ENCODE assay signal across 16 cellular contexts in the genomic region with DNA sequence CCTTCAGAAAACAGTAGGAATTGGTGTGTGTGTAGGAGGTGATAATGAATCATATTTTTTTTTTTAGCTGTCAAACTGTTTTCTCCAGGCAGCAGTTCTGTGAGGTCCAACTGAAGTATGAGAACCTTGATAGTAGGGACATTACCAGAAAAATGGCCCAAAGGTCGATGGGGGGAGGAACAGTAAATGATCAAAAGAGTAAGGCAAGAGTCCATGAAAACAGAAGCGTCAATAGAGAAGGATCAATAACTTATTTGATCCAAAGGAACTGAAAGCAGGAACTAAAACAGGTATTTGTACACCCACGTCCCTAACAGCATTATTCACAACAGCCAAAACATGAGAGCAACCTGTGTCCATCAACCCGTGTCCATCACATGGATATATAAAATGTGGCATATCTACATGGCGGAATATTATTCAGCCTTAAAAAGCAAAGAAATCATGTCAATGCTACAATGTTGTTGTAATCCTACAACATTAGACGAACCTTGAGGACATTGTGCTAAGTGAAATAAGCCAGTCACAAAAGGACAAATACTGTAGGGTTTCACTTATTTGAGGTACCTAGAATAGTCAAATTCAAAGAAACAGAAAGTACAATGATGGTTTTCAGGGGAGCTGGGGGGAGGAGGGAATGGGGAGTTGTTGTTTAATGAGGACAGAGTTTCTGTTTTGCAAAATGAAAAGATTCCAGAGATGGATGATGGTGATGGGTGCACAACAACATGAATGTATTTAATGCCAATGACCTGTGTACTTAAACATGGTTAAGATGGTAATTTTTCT.
DNase-seq lines count a peak whose midpoint lies in the region; ATAC-seq, FAIRE-seq and TF ChIP-seq lines count a peak whose summit lies in the region.
"Had no signal": no experiment of that assay in that cellular context is flagged by ENCODE, and none has a peak within 500 bp of the region (broad histone marks: within the 10 kb centered on the region; RNA-seq: fewer than 3 reads in every experiment).

No MANE protein-coding gene starts in this region.

- no peaks in the 10 kb centered on the region for H3K27me3 ChIP-seq in naive thymus-derived CD4-positive, alpha-beta T cell (ENCODE audit: control insufficient read depth in 2 of 2, insufficient read depth in 2 of 2, low read length in 2 of 2)
- no peaks in the 10 kb centered on the region for H3K27me3 ChIP-seq in adrenal gland
- H3K27me3 ChIP-seq: neural progenitor cell, thyroid gland had no signal

- peaks cover 58% of the 10 kb centered on the region for H3K4me1 Mint-ChIP-seq in activated CD4-positive, alpha-beta memory T cell treated with anti-CD3 and anti-CD28 coated beads, Interleukin-2, amount 10 ng/mL, durations not matched to agents 7 days and 5 days
- peaks cover 42 to 62% (median 60%) of the 10 kb centered on the region in 7 donors for H3K4me1 Mint-ChIP-seq in naive thymus-derived CD4-positive, alpha-beta T cell

- DNase-seq in GM12865 (ENCODE audit: low read depth) (peak; percentile 50), H54 (ENCODE audit: insufficient read length, low spot score) (no peak), adrenal gland (no peak), CD1c-positive myeloid dendritic cell (ENCODE audit: extremely low spot score) (no peak), anterior cingulate cortex (lab: John Stamatoyannopoulos, UW) (no peak)
- DNase-seq in activated CD4-positive, alpha-beta memory T cell treated with anti-CD3 and anti-CD28 coated beads, Interleukin-2, amount 10 ng/mL, durations not matched to agents 7 days and 5 days: no peak
- peak in 4 of 9 donors; percentile 26 to 41 (median 30) for DNase-seq in naive thymus-derived CD4-positive, alpha-beta T cell
- DNase-seq in stimulated activated CD4-positive, alpha-beta T cell treated with anti-CD3 and anti-CD28 coated beads, Interleukin-2, amount 100 ng/mL, for 24 hours: no peak
- DNase-seq: cerebellar nuclear complex, COR-L47, hippocampal formation, left ventricle myocardium inferior, NCI-H2227 treated with DMSO at 0.1 percent for 48 hours, thyroid gland had no signal

- peak overlapping the region; percentile 62 for H3K4me3 Mint-ChIP-seq in activated CD4-positive, alpha-beta memory T cell treated with anti-CD3 and anti-CD28 coated beads, Interleukin-2, amount 10 ng/mL, durations not matched to agents 7 days and 5 days
- H3K4me3 Mint-ChIP-seq in naive thymus-derived CD4-positive, alpha-beta T cell: peak overlapping the region; percentile 42 to 72 (median 62)
- H3K4me3 Mint-ChIP-seq: neural progenitor cell had no signal

- no peak for TF ChIP-seq CTCF in GM12865 (IDR thresholded peaks at IDR 0.05; ENCODE audit: insufficient read depth, low read depth, low read length, missing control alignments)
- TF ChIP-seq CTCF in adrenal gland (IDR thresholded peaks at IDR 0.05): no peak

- no peaks in the 10 kb centered on the region for H3K9me3 Mint-ChIP-seq in activated CD4-positive, alpha-beta memory T cell treated with anti-CD3 and anti-CD28 coated beads, Interleukin-2, amount 10 ng/mL, durations not matched to agents 7 days and 5 days
- H3K9me3 Mint-ChIP-seq in naive thymus-derived CD4-positive, alpha-beta T cell: peaks cover 0 to 2% (median 0%) of the 10 kb centered on the region in 11 donors
- H3K9me3 Mint-ChIP-seq: neural progenitor cell had no signal

- CTCF ChIA-PET in activated CD4-positive, alpha-beta memory T cell treated with anti-CD3 and anti-CD28 coated beads, Interleukin-2, amount 10 ng/mL, durations not matched to agents 7 days and 5 days (lab: Charles Lee): interaction anchor here (1.4 to 8.2 kb wide), 8 partner anchors 8 to 92 kb away, joined by 4 to 64 read pairs (median 6); no protein-coding TSS in a partner anchor
- CTCF ChIA-PET in naive thymus-derived CD4-positive, alpha-beta T cell (lab: Charles Lee): interaction anchor here (0.7 to 2.1 kb wide), 3 partner anchors 8 to 1091 kb away, joined by 3 to 6 read pairs (median 5); no protein-coding TSS in a partner anchor

- H3K27ac ChIP-seq in naive thymus-derived CD4-positive, alpha-beta T cell (ENCODE audit: low read depth, low read length): peak overlapping the region; percentile 16
- H3K27ac ChIP-seq in adrenal gland: peak overlapping the region in 1 of 5 donors; percentile 24
- H3K27ac ChIP-seq: left ventricle myocardium inferior, neural progenitor cell, RWPE1, thyroid gland had no signal

- H3K4me3 ChIP-seq in GM12865 (ENCODE audit: low read depth, low read length): peak overlapping the region; percentile 15
- H3K4me3 ChIP-seq in naive thymus-derived CD4-positive, alpha-beta T cell (ENCODE audit: low read length): peak overlapping the region; percentile 7
- H3K4me3 ChIP-seq in adrenal gland: no peak overlapping the region
- H3K4me3 ChIP-seq: left ventricle myocardium inferior, neural progenitor cell, thyroid gland had no signal

- peaks cover 54% of the 10 kb centered on the region for H3K36me3 Mint-ChIP-seq in activated CD4-positive, alpha-beta memory T cell treated with anti-CD3 and anti-CD28 coated beads, Interleukin-2, amount 10 ng/mL, durations not matched to agents 7 days and 5 days (ENCODE audit: low read depth)
- peaks cover 0 to 20% (median 7%) of the 10 kb centered on the region in 5 donors for H3K36me3 Mint-ChIP-seq in naive thymus-derived CD4-positive, alpha-beta T cell
- H3K36me3 Mint-ChIP-seq: neural progenitor cell had no signal

- H3K27me3 Mint-ChIP-seq in activated CD4-positive, alpha-beta memory T cell treated with anti-CD3 and anti-CD28 coated beads, Interleukin-2, amount 10 ng/mL, durations not matched to agents 7 days and 5 days: no peaks in the 10 kb centered on the region
- H3K27me3 Mint-ChIP-seq in naive thymus-derived CD4-positive, alpha-beta T cell: no peaks in the 10 kb centered on the region

- H3K4me1 ChIP-seq in naive thymus-derived CD4-positive, alpha-beta T cell (ENCODE audit: control insufficient read depth in 2 of 2, insufficient read depth in 2 of 2, low read length in 2 of 2): peaks cover 49 to 84% of the 10 kb centered on the region in 2 donors
- H3K4me1 ChIP-seq in adrenal gland (replicated peaks in 1 of 2): peaks cover 25 to 51% of the 10 kb centered on the region in 2 donors
- H3K4me1 ChIP-seq: neural progenitor cell had no signal

- FAIRE-seq in H54 (lab: Jason Lieb, UNC): peak; percentile 15

- peak overlapping the region; percentile 79 for H3K27ac Mint-ChIP-seq in activated CD4-positive, alpha-beta memory T cell treated with anti-CD3 and anti-CD28 coated beads, Interleukin-2, amount 10 ng/mL, durations not matched to agents 7 days and 5 days
- peak overlapping the region in 8 of 9 donors; percentile 49 to 95 (median 74) for H3K27ac Mint-ChIP-seq in naive thymus-derived CD4-positive, alpha-beta T cell
- H3K27ac Mint-ChIP-seq: neural progenitor cell had no signal

- H3K9me3 ChIP-seq in naive thymus-derived CD4-positive, alpha-beta T cell (ENCODE audit: control insufficient read depth in 2 of 3, low read length in 3 of 3): no peaks in the 10 kb centered on the region
- H3K9me3 ChIP-seq in adrenal gland (replicated peaks in 1 of 3): no peaks in the 10 kb centered on the region
- H3K9me3 ChIP-seq: left ventricle myocardium inferior, thyroid gland had no signal

- WGBS in adrenal gland, 4 donors: 89 to 93% (median 92%) methylated on average over 6 of the region's 6 CpGs

- H3K36me3 ChIP-seq in naive thymus-derived CD4-positive, alpha-beta T cell (ENCODE audit: control insufficient read depth in 2 of 3, insufficient read depth in 3 of 3, low read length in 3 of 3): peaks cover 0 to 15% (median 0%) of the 10 kb centered on the region in 3 experiments
- peaks cover 0 to 20% of the 10 kb centered on the region in 2 donors for H3K36me3 ChIP-seq in adrenal gland (replicated peaks in 1 of 2)
- H3K36me3 ChIP-seq: neural progenitor cell had no signal

- TF ChIP-seq POLR2A in H54 (IDR thresholded peaks at IDR 0.05; ENCODE audit: low read depth, low read length): no peak
- TF ChIP-seq POLR2A in adrenal gland (IDR thresholded peaks at IDR 0.05): no peak

- POLR2A ChIA-PET in activated CD4-positive, alpha-beta memory T cell treated with anti-CD3 and anti-CD28 coated beads, Interleukin-2, amount 10 ng/mL, durations not matched to agents 7 days and 5 days (lab: Charles Lee): interaction anchor here (0.7 to 17.4 kb wide), 12 partner anchors 9 to 241 kb away, joined by 3 to 322 read pairs (median 7); no protein-coding TSS in a partner anchor
- POLR2A ChIA-PET in naive thymus-derived CD4-positive, alpha-beta T cell (lab: Charles Lee): interaction anchor here (0.8 to 1.0 kb wide), 2 partner anchors 12 to 33 kb away, joined by 3 to 4 read pairs; no protein-coding TSS in a partner anchor

- intact Hi-C loops in naive thymus-derived CD4-positive, alpha-beta T cell (cut with micrococcal nuclease): loop anchor here in 1 of 2 donors (1.0 kb wide), 1 partner anchor 8 kb away; no protein-coding TSS in a partner anchor
- intact Hi-C loops in adrenal gland (cut with DNase I): no loop called here

- peak; percentile 30 for ATAC-seq in naive thymus-derived CD4-positive, alpha-beta T cell

Comparison
In these comparisons a context has a peak if more than half of its experiments do, and no peak if none do; other contexts are left out.
1. H3K4me3 ChIP-seq: peak in GM12865 (single experiment) and naive thymus-derived CD4-positive, alpha-beta T cell (single experiment); none in adrenal gland (0 of 4).